ENCODE assay signal across 17 cellular contexts in the genomic region with DNA sequence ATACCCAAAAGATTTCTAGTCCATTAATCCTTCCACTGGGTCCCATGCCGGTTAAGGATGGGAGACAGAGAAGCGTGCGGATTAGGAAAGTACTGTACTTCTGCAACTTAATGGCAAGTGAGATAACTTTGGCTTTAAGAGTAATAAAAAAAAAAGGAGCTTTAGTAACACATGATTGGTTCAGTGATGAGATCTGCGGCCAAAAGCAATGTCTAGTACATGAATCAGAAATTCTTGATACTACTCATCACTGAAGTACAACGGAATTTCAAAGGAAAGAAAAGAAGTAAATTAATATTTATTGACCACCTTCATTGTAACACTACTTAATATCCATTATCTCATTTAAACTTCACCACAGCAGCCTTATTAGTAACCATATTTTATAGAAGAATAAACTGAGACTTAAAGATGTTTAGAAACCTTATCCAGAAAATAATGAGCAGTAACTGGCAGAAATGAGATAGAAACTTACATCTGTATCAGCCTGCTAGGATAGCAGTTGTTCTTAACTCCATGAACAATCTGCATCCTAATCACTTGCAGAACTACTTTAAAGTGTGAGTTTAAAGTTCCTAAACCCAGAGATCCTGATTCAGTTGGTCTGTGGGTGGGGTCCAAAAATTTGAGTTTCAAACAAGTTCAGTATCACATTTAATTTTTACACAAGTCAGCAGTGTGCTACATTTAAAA. TPM values are rescaled to one million over a fixed set of nuclear protein-coding genes. Genes with fewer than 3 reads are reported as not detected.
DNase-seq lines count a peak whose midpoint lies in the region; ATAC-seq, FAIRE-seq and TF ChIP-seq lines count a peak whose summit lies in the region.
"Had no signal": no experiment of that assay in that cellular context is flagged by ENCODE, and none has a peak within 500 bp of the region (broad histone marks: within the 10 kb centered on the region; RNA-seq: fewer than 3 reads in every experiment).

No MANE protein-coding gene starts in this region.

- no peak for ATAC-seq in stimulated activated naive CD8-positive, alpha-beta T cell treated with anti-CD3 and anti-CD28 coated beads, Interleukin-15, amount 100 ng/mL, for 72 hours
- no peak for ATAC-seq in GM18511 (IDR thresholded peaks at IDR 0.05; ENCODE audit: unreplicated experiment)
- ATAC-seq: lower lobe of right lung, sciatic nerve had no signal

- no peaks in the 10 kb centered on the region for H3K27me3 Mint-ChIP-seq in CD4-positive, alpha-beta memory T cell
- no peaks in the 10 kb centered on the region for H3K27me3 Mint-ChIP-seq in stimulated activated naive CD8-positive, alpha-beta T cell treated with anti-CD3 and anti-CD28 coated beads, Interleukin-15, amount 100 ng/mL, for 72 hours

- peaks cover 0 to 11% of the 10 kb centered on the region in 2 experiments; a peak in 1 of 4 replicates for H3K4me1 ChIP-seq in SK-N-SH (ENCODE audit: control insufficient read depth in 1 of 2, insufficient read depth in 2 of 2, low read depth in 1 of 2, low read length in 1 of 2)
- no peaks in the 10 kb centered on the region for H3K4me1 ChIP-seq in CD4-positive, alpha-beta memory T cell (ENCODE audit: insufficient read depth, low read length)
- H3K4me1 ChIP-seq: lower lobe of right lung had no signal

- WGBS in SK-N-SH (ENCODE audit: low lambda C conversion rate), result 30% methylated on average over 5 of the region's 5 CpGs

- intact Hi-C loops in CD4-positive, alpha-beta memory T cell (cut with micrococcal nuclease), result no loop called here

- H3K9me2 ChIP-seq in SK-N-SH, result no peaks in the 10 kb centered on the region

- H3K9me3 Mint-ChIP-seq in CD4-positive, alpha-beta memory T cell, result no peaks in the 10 kb centered on the region
- no peaks in the 10 kb centered on the region for H3K9me3 Mint-ChIP-seq in stimulated activated naive CD8-positive, alpha-beta T cell treated with anti-CD3 and anti-CD28 coated beads, Interleukin-15, amount 100 ng/mL, for 72 hours
- H3K9me3 Mint-ChIP-seq: neural crest cell had no signal

- H3K4me2 ChIP-seq in SK-N-SH, result peak overlapping the region; percentile 46
- H3K4me2 ChIP-seq: KMS-11 had no signal

- peaks cover 22 to 48% of the 10 kb centered on the region in 2 donors for H3K36me3 Mint-ChIP-seq in CD4-positive, alpha-beta memory T cell

- H2AFZ ChIP-seq in SK-N-SH (ENCODE audit: low read depth), result 0 out of 2 replicates have a peak overlapping the region, but pooled peaks have one; percentile 4

- peak overlapping the region; percentile 22 to 84; a peak in 3 of 4 replicates for H3K27ac ChIP-seq in SK-N-SH (ENCODE audit: low read depth in 2 of 2, low read length in 1 of 2)
- no peak overlapping the region for H3K27ac ChIP-seq in CD4-positive, alpha-beta memory T cell (ENCODE audit: low read depth, low read length)
- H3K27ac ChIP-seq: KMS-11, lower lobe of right lung had no signal

- H3K4me3 Mint-ChIP-seq in CD4-positive, alpha-beta memory T cell, result no peak overlapping the region
- no peak overlapping the region for H3K4me3 Mint-ChIP-seq in stimulated activated naive CD8-positive, alpha-beta T cell treated with anti-CD3 and anti-CD28 coated beads, Interleukin-15, amount 100 ng/mL, for 72 hours
- H3K4me3 Mint-ChIP-seq: neural crest cell had no signal

- no peaks in the 10 kb centered on the region for H4K20me1 ChIP-seq in SK-N-SH (ENCODE audit: insufficient read depth)

- TF ChIP-seq CTCF in SK-N-SH (IDR thresholded peaks at IDR 0.05) (no peak), fibroblast of pulmonary artery (IDR thresholded peaks at IDR 0.05; ENCODE audit: low read length, missing control alignments) (no peak)

- 0 out of 2 replicates have a peak, but pooled peaks cover 3% of the 10 kb centered on the region for H3K79me2 ChIP-seq in SK-N-SH (ENCODE audit: insufficient read depth)

- no peak for TF ChIP-seq RAD21 in SK-N-SH (IDR thresholded peaks at IDR 0.05; ENCODE audit: low read length)

- CTCF ChIA-PET in SK-N-SH (lab: Yijun Ruan, JAX), result interaction anchor here (0.8 kb wide), 1 partner anchor 454 kb away, joined by 3 read pairs; no protein-coding TSS in a partner anchor
- CTCF ChIA-PET in CD4-positive, alpha-beta memory T cell (lab: Charles Lee; ENCODE audit: partially characterized antibody), result interaction anchor here (4.8 kb wide), 1 partner anchor 9 kb away, joined by 27 read pairs; no protein-coding TSS in a partner anchor

- H3K36me3 ChIP-seq in SK-N-SH (replicated peaks in 1 of 2; ENCODE audit: control insufficient read depth in 1 of 2, insufficient read depth in 2 of 2, low read length in 1 of 2), result peaks cover 0 to 22% of the 10 kb centered on the region in 2 experiments
- no peaks in the 10 kb centered on the region for H3K36me3 ChIP-seq in CD4-positive, alpha-beta memory T cell (ENCODE audit: insufficient read depth, low read length)
- H3K36me3 ChIP-seq: lower lobe of right lung had no signal

- DNase-seq in GM18507 (ENCODE audit: extremely low spot score, insufficient read length, low read depth) (no peak), SK-N-SH (no peak), fibroblast of pulmonary artery (ENCODE audit: low read depth) (peak; percentile 68), T-helper 1 cell (no peak)
- DNase-seq in CD4-positive, alpha-beta memory T cell, result no peak
- no peak for DNase-seq in stimulated activated naive CD8-positive, alpha-beta T cell treated with anti-CD3 and anti-CD28 coated beads, Interleukin-15, amount 100 ng/mL, for 72 hours
- DNase-seq: activated effector memory CD4-positive, alpha-beta T cell treated with anti-CD3 and anti-CD28 coated beads, Interleukin-2, amount 50 U/mL, for 16 hours; caudate nucleus; DMS153; lower lobe of right lung; NCI-H2029 treated with DMSO at 0.1 percent for 48 hours; NCI-H774; SHP77 treated with DMSO at 0.1 percent for 48 hours had no signal

- H3K27ac Mint-ChIP-seq in CD4-positive, alpha-beta memory T cell, result no peak overlapping the region
- no peak overlapping the region for H3K27ac Mint-ChIP-seq in stimulated activated naive CD8-positive, alpha-beta T cell treated with anti-CD3 and anti-CD28 coated beads, Interleukin-15, amount 100 ng/mL, for 72 hours

- H3K4me3 ChIP-seq in SK-N-SH (ENCODE audit: low read depth in 2 of 2, low read length in 1 of 2) (no peak overlapping the region), fibroblast of pulmonary artery (replicated peaks; ENCODE audit: low read depth, low read length) (no peak overlapping the region)
- no peak overlapping the region for H3K4me3 ChIP-seq in CD4-positive, alpha-beta memory T cell (ENCODE audit: low read length in 2 of 2)
- H3K4me3 ChIP-seq: lower lobe of right lung had no signal

- H3K9ac ChIP-seq in SK-N-SH, result peak overlapping the region; percentile 32; the same call in 1 of the 2 replicates
- H3K9ac ChIP-seq: KMS-11 had no signal

- POLR2A ChIA-PET in SK-N-SH (lab: Yijun Ruan, JAX), result no interaction called here
- POLR2A ChIA-PET in CD4-positive, alpha-beta memory T cell (lab: Charles Lee; ENCODE audit: partially characterized antibody), result no interaction called here

- peak; percentile 26 for FAIRE-seq in GM18507 (lab: Jason Lieb, UNC)

- peak in 1 of 2 experiments; percentile 76; a peak in 1 of 4 replicates for TF ChIP-seq EP300 in SK-N-SH (IDR thresholded peaks at IDR 0.05; ENCODE audit: borderline replicate concordance in 1 of 2, low read depth in 1 of 2, low read length in 1 of 2)

- peaks cover 0 to 3% (median 0%) of the 10 kb centered on the region in 4 donors for H3K4me1 Mint-ChIP-seq in CD4-positive, alpha-beta memory T cell
- no peaks in the 10 kb centered on the region for H3K4me1 Mint-ChIP-seq in stimulated activated naive CD8-positive, alpha-beta T cell treated with anti-CD3 and anti-CD28 coated beads, Interleukin-15, amount 100 ng/mL, for 72 hours
- H3K4me1 Mint-ChIP-seq: neural crest cell had no signal

- H3K9me3 ChIP-seq in SK-N-SH, result no peaks in the 10 kb centered on the region
- H3K9me3 ChIP-seq in CD4-positive, alpha-beta memory T cell (ENCODE audit: control insufficient read depth in 1 of 2, low read length in 2 of 2), result no peaks in the 10 kb centered on the region
- H3K9me3 ChIP-seq: lower lobe of right lung had no signal

- no peaks in the 10 kb centered on the region for H3K27me3 ChIP-seq in SK-N-SH (ENCODE audit: insufficient read depth)
- no peaks in the 10 kb centered on the region for H3K27me3 ChIP-seq in CD4-positive, alpha-beta memory T cell (ENCODE audit: insufficient read depth, low read length)

- peaks cover 18% of the 10 kb centered on the region for H3F3A ChIP-seq in SK-N-SH (replicated peaks; ENCODE audit: insufficient read depth)

TF ChIP-seq in SK-N-SH, 30 proteins besides CTCF, POLR2A, EP300 and RAD21 (continues in another document):
- TF ChIP-seq JUND (IDR thresholded peaks at IDR 0.05) (peak; percentile 87), EZH2phosphoT487 (IDR thresholded peaks at IDR 0.05; ENCODE audit: borderline replicate concordance, low read depth) (no peak), FOSL2 (IDR thresholded peaks at IDR 0.05; ENCODE audit: borderline replicate concordance, low read depth) (peak; percentile 94), TEAD4 (IDR thresholded peaks at IDR 0.05; ENCODE audit: borderline replicate concordance, insufficient read depth) (peak; percentile 82; the same call in 1 of the 2 replicates), NFIC (IDR thresholded peaks at IDR 0.05; ENCODE audit: borderline replicate concordance) (peak; percentile 65; the same call in 1 of the 2 replicates)
- TF ChIP-seq, protein P1, sequence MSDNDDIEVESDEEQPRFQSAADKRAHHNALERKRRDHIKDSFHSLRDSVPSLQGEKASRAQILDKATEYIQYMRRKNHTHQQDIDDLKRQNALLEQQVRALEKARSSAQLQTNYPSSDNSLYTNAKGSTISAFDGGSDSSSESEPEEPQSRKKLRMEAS (IDR thresholded peaks at IDR 0.05; ENCODE audit: low read depth), result peak; percentile 68
- TF ChIP-seq, protein P2, sequence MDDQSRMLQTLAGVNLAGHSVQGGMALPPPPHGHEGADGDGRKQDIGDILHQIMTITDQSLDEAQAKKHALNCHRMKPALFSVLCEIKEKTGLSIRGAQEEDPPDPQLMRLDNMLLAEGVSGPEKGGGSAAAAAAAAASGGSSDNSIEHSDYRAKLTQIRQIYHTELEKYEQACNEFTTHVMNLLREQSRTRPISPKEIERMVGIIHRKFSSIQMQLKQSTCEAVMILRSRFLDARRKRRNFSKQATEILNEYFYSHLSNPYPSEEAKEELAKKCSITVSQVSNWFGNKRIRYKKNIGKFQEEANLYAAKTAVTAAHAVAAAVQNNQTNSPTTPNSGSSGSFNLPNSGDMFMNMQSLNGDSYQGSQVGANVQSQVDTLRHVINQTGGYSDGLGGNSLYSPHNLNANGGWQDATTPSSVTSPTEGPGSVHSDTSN (IDR thresholded peaks at IDR 0.05), result peak; percentile 65; the same call in 1 of the 2 replicates

RNA-seq across cellular contexts. Expression of a gene that starts 14.1 kb away (rescaled TPM):
- polyA plus RNA-seq in SK-N-SH (2012; rRNA removed), result 11.3 and 13.5 TPM in 2 replicates
- 11.2 and 12.9 TPM in 2 replicates for polyA plus RNA-seq in SK-N-SH (2012; cell fraction: cytosol; rRNA removed)
- 11.5 and 22.3 TPM in 2 replicates for polyA plus RNA-seq in SK-N-SH (2012; cell fraction: nucleus; rRNA removed)
- total RNA-seq in CD4-positive, alpha-beta memory T cell, result 1 to 10 TPM; 1.7 to 1.8 TPM
- polyA plus RNA-seq in CD4-positive, alpha-beta memory T cell, result 1 to 10 TPM in 1 of 2 donors, under 1 TPM in 1; 0.67 to 1.1 TPM
